11 cellular contexts compared by ENCODE assay signal in genomic region chr11:27717801-27718229, GRCh38. TPM values are rescaled to one million over a fixed set of nuclear protein-coding genes. Genes with fewer than 3 reads are reported as not detected.
A peak's percentile ranks its signal among the peaks of the same experiment; 100 is the strongest.
DNase-seq lines count a peak whose midpoint lies in the region; ATAC-seq, FAIRE-seq and TF ChIP-seq lines count a peak whose summit lies in the region.
"Had no signal": no experiment of that assay in that cellular context is flagged by ENCODE, and none has a peak within 500 bp of the region (broad histone marks: within the 10 kb centered on the region; RNA-seq: fewer than 3 reads in every experiment).

No MANE protein-coding gene starts in this region.

- H3K27ac ChIP-seq in A549 (peak overlapping the region; percentile 96 to 98), HCT116 (ENCODE audit: low read depth, low read length) (peak overlapping the region; percentile 85), right lobe of liver (no peak overlapping the region), prostate gland (no peak overlapping the region)

- peak overlapping the region; percentile 94 for H2AFZ ChIP-seq in HCT116 (ENCODE audit: low read depth, low read length, poor library complexity, severe bottlenecking)

- ATAC-seq in A549 (peak in 1 of 2 experiments; percentile 4; a peak in 2 of 6 replicates), HCT116 (peak; percentile 24; the same call in 1 of the 2 replicates), right lobe of liver (no peak)
- ATAC-seq: activated T-cell treated with anti-CD3 and anti-CD28 coated beads, Interleukin-2, amount 50 U/mL, for 4 hours; effector memory CD8-positive, alpha-beta T cell had no signal

- intact Hi-C loops in HCT116 (cut with micrococcal nuclease) (loop anchor here (2.0 to 5.0 kb wide), 2 partner anchors 217 to 389 kb away; partner anchors contain the start of genes KIF18A and METTL15), right lobe of liver (cut with DNase I) (no loop called here), prostate gland (cut with DNase I) (no loop called here)

- FAIRE-seq in A549 (lab: Jason Lieb, UNC): peak; percentile 72
- FAIRE-seq: RCC 7860 had no signal

- TF ChIP-seq RAD21 in A549 (conservative IDR thresholded peaks at IDR 0.05 in 1 of 2, IDR thresholded peaks at IDR 0.05 in 1 of 2): no peak
- no peak for TF ChIP-seq RAD21 in HCT116 (IDR thresholded peaks at IDR 0.05; ENCODE audit: low read depth)

- in situ Hi-C loops in astrocyte of the spinal cord (cut with HindIII; ENCODE audit: low sequenced_read_pairs): loop anchor here (25.0 kb wide), 1 partner anchor 1619 kb away; no protein-coding TSS in a partner anchor

- TF ChIP-seq EP300 in A549 (IDR thresholded peaks at IDR 0.05): no peak

- no peaks in the 10 kb centered on the region for H3K9me2 ChIP-seq in HCT116 (ENCODE audit: insufficient read depth)

- peak overlapping the region; percentile 88 for H3K4me3 ChIP-seq in A549
- H3K4me3 ChIP-seq in HCT116 (replicated peaks in 1 of 2; ENCODE audit: low read depth in 1 of 2, low read length in 2 of 2): peak overlapping the region; percentile 57 to 62
- H3K4me3 ChIP-seq in astrocyte of the spinal cord (ENCODE audit: low read depth, low read length): peak overlapping the region; percentile 67
- H3K4me3 ChIP-seq in right lobe of liver: no peak overlapping the region
- H3K4me3 ChIP-seq in prostate gland: peak overlapping the region in 1 of 2 donors; percentile 28

- 19% methylated on average over 8 of the region's 8 CpGs for WGBS in A549 (ENCODE audit: missing lambda C conversion rate)
- 5% methylated on average over 8 of the region's 8 CpGs for WGBS in right lobe of liver (ENCODE audit: insufficient coverage, low coverage, low lambda C conversion rate, missing lambda C conversion rate)
- WGBS in prostate gland: 16% methylated on average over 8 of the region's 8 CpGs

- TF ChIP-seq CTCF in A549 (IDR thresholded peaks at IDR 0.05) (no peak), HCT116 (IDR thresholded peaks at IDR 0.05 in 2 of 3, conservative IDR thresholded peaks at IDR 0.05 in 1 of 3; ENCODE audit: borderline replicate concordance in 1 of 3, insufficient read depth in 1 of 3, low read depth in 2 of 3, low read length in 2 of 3) (no peak), astrocyte of the spinal cord (IDR thresholded peaks at IDR 0.05; ENCODE audit: low read depth, low read length) (no peak), right lobe of liver (IDR thresholded peaks at IDR 0.05) (no peak), prostate gland (IDR thresholded peaks at IDR 0.05) (no peak)

- DNase-seq in A549 (ENCODE audit: low read depth in 1 of 2, low spot score in 1 of 2) (peak in 1 of 2 experiments; percentile 39), HCT116 (ENCODE audit: low read depth, low spot score) (no peak), astrocyte of the spinal cord (ENCODE audit: low read depth, low spot score) (peak; percentile 62), iPS-NIHi7 (ENCODE audit: extremely low spot score) (peak; percentile 15), occipital lobe (lab: John Stamatoyannopoulos, UW) (no peak), right lobe of liver (no peak), prostate gland (ENCODE audit: low spot score) (no peak)
- no peak for DNase-seq in activated CD4-positive, alpha-beta T cell treated with anti-CD3 and anti-CD28 coated beads for 1 hour
- DNase-seq: activated T-cell treated with anti-CD3 and anti-CD28 coated beads, Interleukin-2, amount 50 U/mL, for 4 hours; effector memory CD8-positive, alpha-beta T cell had no signal

- no peak for TF ChIP-seq POLR2A in A549 (IDR thresholded peaks at IDR 0.05; ENCODE audit: low read length)
- no peak for TF ChIP-seq POLR2A in HCT116 (IDR thresholded peaks at IDR 0.05; ENCODE audit: borderline replicate concordance, extremely low read depth, insufficient read depth, insufficient read length)
- no peak for TF ChIP-seq POLR2A in right lobe of liver (IDR thresholded peaks at IDR 0.05)
- no peak for TF ChIP-seq POLR2A in prostate gland (IDR thresholded peaks at IDR 0.05)

- H3K27me3 ChIP-seq in HCT116 (ENCODE audit: insufficient read depth, low read length) (no peaks in the 10 kb centered on the region), right lobe of liver (peaks cover 4 to 36% of the 10 kb centered on the region in 2 donors), prostate gland (replicated peaks; ENCODE audit: insufficient read depth) (peaks cover 21% of the 10 kb centered on the region)

- TSS peak; percentile 86 for BruUV-seq in HCT116 (replicated peaks; lab: Mats Ljungman, UMichigan)

- no peaks in the 10 kb centered on the region; the same call in 2 of the 3 replicates for H3K9me3 ChIP-seq in A549
- no peaks in the 10 kb centered on the region for H3K9me3 ChIP-seq in HCT116 (ENCODE audit: control insufficient read depth in 1 of 2, insufficient read depth in 1 of 2, low read depth in 1 of 2, low read length in 2 of 2)
- H3K9me3 ChIP-seq in right lobe of liver: no peaks in the 10 kb centered on the region
- no peaks in the 10 kb centered on the region for H3K9me3 ChIP-seq in prostate gland

- no peaks in the 10 kb centered on the region for H3K36me3 ChIP-seq in HCT116 (ENCODE audit: control insufficient read depth in 1 of 2, insufficient read depth in 2 of 2, low read length in 2 of 2)
- H3K36me3 ChIP-seq in right lobe of liver: no peaks in the 10 kb centered on the region
- H3K36me3 ChIP-seq in prostate gland: no peaks in the 10 kb centered on the region

- POLR2A ChIA-PET in A549 (lab: Yijun Ruan, JAX): interaction anchor here (0.9 to 5.7 kb wide), 10 partner anchors 12 to 1616 kb away, joined by 3 to 78 read pairs (median 5); partner anchors contain the start of genes BDNF, KIF18A and METTL15
- POLR2A ChIA-PET in HCT116 (lab: Charles Lee): interaction anchor here (0.8 to 2.9 kb wide), 4 partner anchors 15 to 217 kb away, joined by 3 to 13 read pairs (median 4); no protein-coding TSS in a partner anchor

- peak overlapping the region; percentile 47 for H3K9ac ChIP-seq in HCT116 (ENCODE audit: low read length)

- H4K20me1 ChIP-seq in HCT116 (ENCODE audit: insufficient read depth): no peaks in the 10 kb centered on the region

- no peaks in the 10 kb centered on the region for H3K79me2 ChIP-seq in HCT116 (ENCODE audit: insufficient read depth, low read length)

- CTCF ChIA-PET in A549 (lab: Yijun Ruan, JAX): interaction anchor here (0.6 to 7.1 kb wide), 20 partner anchors 9 to 1617 kb away, joined by 3 to 95 read pairs (median 3); partner anchors contain the start of genes BDNF and KIF18A
- CTCF ChIA-PET in HCT116 (lab: Charles Lee): interaction anchor here (0.8 to 3.8 kb wide), 16 partner anchors 9 to 1616 kb away, joined by 3 to 39 read pairs (median 5); partner anchors contain the start of gene BDNF

- H3K4me1 ChIP-seq in A549 (peaks cover 30% of the 10 kb centered on the region), HCT116 (ENCODE audit: control insufficient read depth in 1 of 2, insufficient read depth in 2 of 2, low read length in 2 of 2) (peaks cover 18 to 28% of the 10 kb centered on the region in 2 experiments; a peak in 3 of 4 replicates), right lobe of liver (peaks cover 0 to 9% (median 4%) of the 10 kb centered on the region in 4 donors), prostate gland (replicated peaks) (no peaks in the 10 kb centered on the region)

- H3K4me2 ChIP-seq in A549 (peak overlapping the region; percentile 87), HCT116 (ENCODE audit: low read length) (peak overlapping the region; percentile 96)

- RAD21 ChIA-PET in HCT116 (lab: Charles Lee; ENCODE audit: low non-redundant PET in 1 of 2, low total read pairs in 2 of 2, uncharacterized antibody in 2 of 2, unreplicated experiment in 2 of 2): interaction anchor here in 1 of 2 experiments (0.8 to 2.8 kb wide), 2 partner anchors 18 to 812 kb away, joined by 5 to 12 read pairs; partner anchors contain the start of gene BDNF

TF ChIP-seq in A549, 52 proteins besides CTCF, POLR2A, EP300 and RAD21:
- TF ChIP-seq ZSCAN20 (CRISPR knock-in tag; IDR thresholded peaks at IDR 0.05): no peak
- TF ChIP-seq GATA3 (IDR thresholded peaks at IDR 0.05; ENCODE audit: borderline replicate concordance): no peak
- peak; percentile 74 for TF ChIP-seq MAFK (IDR thresholded peaks at IDR 0.05; ENCODE audit: partially characterized antibody)
- TF ChIP-seq ZFP36 (IDR thresholded peaks at IDR 0.05; ENCODE audit: borderline replicate concordance, partially characterized antibody): no peak
- TF ChIP-seq MAZ (IDR thresholded peaks at IDR 0.05; ENCODE audit: borderline replicate concordance, low read depth, low read length): no peak
- no peak for TF ChIP-seq HOXB13 (CRISPR knock-in tag; IDR thresholded peaks at IDR 0.05; ENCODE audit: low read depth)
- peak; percentile 60 for TF ChIP-seq NFE2L2 (conservative IDR thresholded peaks at IDR 0.05; ENCODE audit: low read length)
- TF ChIP-seq EHMT2 (IDR thresholded peaks at IDR 0.05; ENCODE audit: low read depth): no peak
- no peak for TF ChIP-seq SREBF2 (IDR thresholded peaks at IDR 0.05)

TF ChIP-seq in HCT116, 20 proteins besides CTCF, POLR2A, EP300 and RAD21:
- TF ChIP-seq SRF (IDR thresholded peaks at IDR 0.05; ENCODE audit: low read depth) (no peak), EZH2 (IDR thresholded peaks at IDR 0.05) (no peak), CBX3 (IDR thresholded peaks at IDR 0.05; ENCODE audit: low read depth) (no peak), ZFX (IDR thresholded peaks at IDR 0.05) (no peak)
- TF ChIP-seq, protein P1, sequence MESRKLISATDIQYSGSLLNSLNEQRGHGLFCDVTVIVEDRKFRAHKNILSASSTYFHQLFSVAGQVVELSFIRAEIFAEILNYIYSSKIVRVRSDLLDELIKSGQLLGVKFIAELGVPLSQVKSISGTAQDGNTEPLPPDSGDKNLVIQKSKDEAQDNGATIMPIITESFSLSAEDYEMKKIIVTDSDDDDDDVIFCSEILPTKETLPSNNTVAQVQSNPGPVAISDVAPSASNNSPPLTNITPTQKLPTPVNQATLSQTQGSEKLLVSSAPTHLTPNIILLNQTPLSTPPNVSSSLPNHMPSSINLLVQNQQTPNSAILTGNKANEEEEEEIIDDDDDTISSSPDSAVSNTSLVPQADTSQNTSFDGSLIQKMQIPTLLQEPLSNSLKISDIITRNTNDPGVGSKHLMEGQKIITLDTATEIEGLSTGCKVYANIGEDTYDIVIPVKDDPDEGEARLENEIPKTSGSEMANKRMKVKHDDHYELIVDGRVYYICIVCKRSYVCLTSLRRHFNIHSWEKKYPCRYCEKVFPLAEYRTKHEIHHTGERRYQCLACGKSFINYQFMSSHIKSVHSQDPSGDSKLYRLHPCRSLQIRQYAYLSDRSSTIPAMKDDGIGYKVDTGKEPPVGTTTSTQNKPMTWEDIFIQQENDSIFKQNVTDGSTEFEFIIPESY (IDR thresholded peaks at IDR 0.05; ENCODE audit: extremely low read depth, insufficient replicate concordance, low read length): no peak

RNA-seq across cellular contexts. Expression of gene BDNF, which starts 17.6 kb away (rescaled TPM):
- polyA plus RNA-seq in A549 (2011; rRNA removed): 25.4 and 33.7 TPM in 2 replicates
- 11.5 and 13.1 TPM in 2 replicates for polyA plus RNA-seq in A549 (2012; cell fraction: cytosol; rRNA removed)
- 14.7 and 21.5 TPM in 2 replicates for polyA plus RNA-seq in A549 (2012; cell fraction: nucleus; rRNA removed)
- 15.6 to 18.8 TPM (median 16.4 TPM) in 3 replicates for polyA plus RNA-seq in A549 (2017; fragmentation: RNase III; extraction: RNeasy Plus Mini Kit Qiagen cat#74134 plus additional on column Dnase treatment)
- polyA minus RNA-seq in A549 (2011; rRNA and poly(A)+ RNA removed): 22.4 and 27.3 TPM in 2 replicates
- total RNA-seq in HCT116 (2021; ENCODE audit: unreplicated experiment): 22.0 TPM
- 3.9 and 5.0 TPM in 2 replicates for polyA plus RNA-seq in HCT116 (2012)
- total RNA-seq in occipital lobe: 0.78 TPM
- total RNA-seq in right lobe of liver: under 1 TPM in 3 of 6 experiments, not detected in 3; 0.06 to 0.27 (median 0.12) TPM
- total RNA-seq in prostate gland: 1 to 10 TPM in 1 of 2 donors, under 1 TPM in 1; 0.87 to 2.5 TPM

Comparison
In these comparisons a context has a peak if more than half of its experiments do, and no peak if none do; other contexts are left out.
1. DNase-seq: peak in astrocyte of the spinal cord (single experiment) and iPS-NIHi7 (single experiment); none in HCT116 (single experiment), occipital lobe (single experiment), right lobe of liver (0 of 3), activated CD4-positive, alpha-beta T cell treated with anti-CD3 and anti-CD28 coated beads for 1 hour (single experiment) and prostate gland (single experiment).
2. H3K27ac ChIP-seq: peak in A549 (2 of 2) and HCT116 (single experiment); none in right lobe of liver (0 of 3) and prostate gland (0 of 2).
3. H3K4me3 ChIP-seq: peak in A549 (single experiment), HCT116 (2 of 2) and astrocyte of the spinal cord (single experiment); none in right lobe of liver (0 of 3).